Comparison of ENCODE assay signal across 20 cellular contexts in genomic region chr1:170669036-170669435, GRCh38. TPM values are rescaled to one million over a fixed set of nuclear protein-coding genes. Genes with fewer than 3 reads are reported as not detected.
A peak's percentile ranks its signal among the peaks of the same experiment; 100 is the strongest.
DNase-seq lines count a peak whose midpoint lies in the region; ATAC-seq and TF ChIP-seq lines count a peak whose summit lies in the region.
"Had no signal": no experiment of that assay in that cellular context is flagged by ENCODE, and none has a peak within 500 bp of the region (broad histone marks: within the 10 kb centered on the region; RNA-seq: fewer than 3 reads in every experiment).

No MANE protein-coding gene starts in this region.

- TF ChIP-seq CTCF in breast epithelium (IDR thresholded peaks at IDR 0.05): no peak
- no peak for TF ChIP-seq CTCF in MCF 10A (IDR thresholded peaks at IDR 0.05; ENCODE audit: unreplicated experiment)
- TF ChIP-seq CTCF in esophagus muscularis mucosa (IDR thresholded peaks at IDR 0.05): no peak
- no peak for TF ChIP-seq CTCF in osteoblast (IDR thresholded peaks at IDR 0.05; ENCODE audit: extremely low read depth, low read depth, low read length)
- no peak for TF ChIP-seq CTCF in uterus (IDR thresholded peaks at IDR 0.05)
- TF ChIP-seq CTCF in dorsolateral prefrontal cortex (IDR thresholded peaks at IDR 0.05 in 54 of 56, conservative IDR thresholded peaks at IDR 0.05 in 2 of 56; ENCODE audit: low read depth in 1 of 56, partially characterized antibody in 56 of 56): no peak

- WGBS in esophagus muscularis mucosa: 44% methylated on average over 7 of the region's 9 CpGs

- no peak overlapping the region for H3K27ac Mint-ChIP-seq in MCF 10A (ENCODE audit: low read depth, unreplicated experiment)
- H3K27ac Mint-ChIP-seq: CD4-positive, alpha-beta memory T cell; memory B cell had no signal

- H3K36me3 Mint-ChIP-seq in MCF 10A (ENCODE audit: insufficient read depth, unreplicated experiment): no peaks in the 10 kb centered on the region
- H3K36me3 Mint-ChIP-seq: memory B cell had no signal

- H3K27me3 ChIP-seq in breast epithelium (peaks cover 0 to 3% of the 10 kb centered on the region in 2 donors), esophagus muscularis mucosa (peaks cover 0 to 86% (median 42%) of the 10 kb centered on the region in 4 donors), osteoblast (ENCODE audit: insufficient read depth, low read length) (no peaks in the 10 kb centered on the region), uterus (no peaks in the 10 kb centered on the region), dorsolateral prefrontal cortex (peaks cover 0 to 95% (median 31%) of the 10 kb centered on the region in 45 donors)

- no peak overlapping the region for H2AFZ ChIP-seq in osteoblast (ENCODE audit: low read length)
- H2AFZ ChIP-seq: PC-9 had no signal

- POLR2A ChIA-PET in MCF 10A (lab: Yijun Ruan, JAX): no interaction called here

- H3K4me2 ChIP-seq in osteoblast (ENCODE audit: insufficient read depth, low read length): peak overlapping the region; percentile 98
- H3K4me2 ChIP-seq: PC-9 had no signal

- H3K27ac ChIP-seq in breast epithelium: peak overlapping the region; percentile 17 to 90
- H3K27ac ChIP-seq in esophagus muscularis mucosa (replicated peaks in 1 of 4): no peak overlapping the region
- H3K27ac ChIP-seq in osteoblast (ENCODE audit: low read depth, low read length): peak overlapping the region; percentile 94
- H3K27ac ChIP-seq in uterus: peak overlapping the region; percentile 95 to 99
- peak overlapping the region in 16 of 59 donors; percentile 4 to 90 (median 44) for H3K27ac ChIP-seq in dorsolateral prefrontal cortex
- H3K27ac ChIP-seq: PC-9, sigmoid colon, upper lobe of left lung had no signal

- BruUV-seq in MCF 10A (replicated peaks; lab: Mats Ljungman, UMichigan): no TSS peak

- intact Hi-C loops in breast epithelium (cut with DNase I; ENCODE audit: low total_unique reads): no loop called here
- intact Hi-C loops in MCF 10A (cut with micrococcal nuclease): no loop called here
- intact Hi-C loops in esophagus muscularis mucosa (cut with DNase I): loop anchor here (10.0 kb wide), 1 partner anchor 734 kb away; no protein-coding TSS in a partner anchor
- intact Hi-C loops in uterus (cut with DNase I; ENCODE audit: low total_unique reads): no loop called here
- intact Hi-C loops in dorsolateral prefrontal cortex (cut with DNase I): loop anchor here in 1 of 2 donors (10.0 kb wide), 1 partner anchor 134 kb away; the partner anchor contains the start of gene GORAB

- no peak for ATAC-seq in GM21360 (IDR thresholded peaks at IDR 0.05; ENCODE audit: unreplicated experiment)
- no peak for ATAC-seq in GM18498 (IDR thresholded peaks at IDR 0.05; ENCODE audit: unreplicated experiment)
- ATAC-seq: activated naive CD4-positive, alpha-beta T cell treated with anti-CD3 and anti-CD28 coated beads, Interleukin-2, amount 50 U/mL, for 72 hours had no signal

- H3K4me3 Mint-ChIP-seq in MCF 10A (ENCODE audit: unreplicated experiment): no peak overlapping the region
- H3K4me3 Mint-ChIP-seq: memory B cell had no signal

- no peak for TF ChIP-seq POLR2A in breast epithelium (IDR thresholded peaks at IDR 0.05)
- TF ChIP-seq POLR2A in esophagus muscularis mucosa (IDR thresholded peaks at IDR 0.05; ENCODE audit: low read depth): no peak
- no peak for TF ChIP-seq POLR2A in uterus (IDR thresholded peaks at IDR 0.05)

- H3K4me1 ChIP-seq in breast epithelium: no peaks in the 10 kb centered on the region
- H3K4me1 ChIP-seq in esophagus muscularis mucosa: peaks cover 11 to 26% (median 22%) of the 10 kb centered on the region in 4 donors
- H3K4me1 ChIP-seq in osteoblast (ENCODE audit: insufficient read depth, low read length): peaks cover 53% of the 10 kb centered on the region
- H3K4me1 ChIP-seq in uterus: peaks cover 0 to 4% of the 10 kb centered on the region in 2 donors

- CTCF ChIA-PET in MCF 10A (lab: Yijun Ruan, JAX): no interaction called here

- DNase-seq in breast epithelium (ENCODE audit: low spot score in 2 of 2) (no peak), MCF 10A (ENCODE audit: unreplicated experiment) (no peak), esophagus muscularis mucosa (ENCODE audit: extremely low spot score) (peak; percentile 80), osteoblast (ENCODE audit: insufficient read length, low spot score, missing footprints) (no peak), uterus (no peak), dorsolateral prefrontal cortex (no peak)
- DNase-seq: 8988T; activated CD4-positive, alpha-beta T cell treated with anti-CD3 and anti-CD28 coated beads, Interleukin-2, amount 50 U/mL, for 4 hours; activated T-cell treated with anti-CD3 and anti-CD28 coated beads, Interleukin-2, amount 50 U/mL, for 1 hour; CD4-positive, alpha-beta memory T cell; DMS79 treated with DMSO at 0.1 percent for 48 hours; NCI-H748 treated with DMSO at 0.1 percent for 48 hours; PC-9; sigmoid colon had no signal

- H3K9me3 ChIP-seq in breast epithelium: no peaks in the 10 kb centered on the region
- H3K9me3 ChIP-seq in esophagus muscularis mucosa: no peaks in the 10 kb centered on the region
- H3K9me3 ChIP-seq in osteoblast (ENCODE audit: low read depth, low read length): no peaks in the 10 kb centered on the region
- no peaks in the 10 kb centered on the region for H3K9me3 ChIP-seq in uterus
- H3K9me3 ChIP-seq: sigmoid colon, upper lobe of left lung had no signal

- peaks cover 100% of the 10 kb centered on the region for H3K79me2 ChIP-seq in osteoblast (ENCODE audit: insufficient read depth, low read length)

- H3K4me3 ChIP-seq in breast epithelium (peak overlapping the region; percentile 68 to 96 (median 82)), esophagus muscularis mucosa (no peak overlapping the region), osteoblast (ENCODE audit: insufficient read depth, low read length) (no peak overlapping the region), uterus (peak overlapping the region; percentile 68 to 88), dorsolateral prefrontal cortex (peak overlapping the region in 26 of 59 donors; percentile 7 to 74 (median 32))
- H3K4me3 ChIP-seq: PC-9, sigmoid colon had no signal

- H3K9me3 Mint-ChIP-seq in MCF 10A (ENCODE audit: unreplicated experiment): no peaks in the 10 kb centered on the region
- H3K9me3 Mint-ChIP-seq: activated naive CD4-positive, alpha-beta T cell treated with anti-CD3 and anti-CD28 coated beads, Interleukin-2, amount 50 U/mL, for 72 hours; memory B cell; neural crest cell had no signal

- H4K20me1 ChIP-seq in osteoblast (ENCODE audit: insufficient read depth, low read length): no peaks in the 10 kb centered on the region

- TF ChIP-seq EP300 in esophagus muscularis mucosa (IDR thresholded peaks at IDR 0.05): no peak

- H3K4me1 Mint-ChIP-seq in MCF 10A (ENCODE audit: insufficient read depth, unreplicated experiment): no peaks in the 10 kb centered on the region

- no peaks in the 10 kb centered on the region for H3K36me3 ChIP-seq in breast epithelium
- no peaks in the 10 kb centered on the region for H3K36me3 ChIP-seq in esophagus muscularis mucosa
- peaks cover 34% of the 10 kb centered on the region for H3K36me3 ChIP-seq in osteoblast (ENCODE audit: insufficient read depth, low read length)
- no peaks in the 10 kb centered on the region for H3K36me3 ChIP-seq in uterus
- H3K36me3 ChIP-seq: sigmoid colon, upper lobe of left lung had no signal

- peaks cover 9% of the 10 kb centered on the region for H3K27me3 Mint-ChIP-seq in MCF 10A (ENCODE audit: insufficient read depth, unreplicated experiment)

RNA-seq across cellular contexts. Expression of gene PRRX1, which starts 5.1 kb away (rescaled TPM):
- total RNA-seq in breast epithelium (10 to 100 TPM; 48.9 to 75.7 (median 73.1) TPM), MCF 10A (2022) (not detected in 2 replicates), esophagus muscularis mucosa (10 to 100 TPM; 11.6 to 31.2 (median 28.4) TPM), osteoblast (307 and 427 TPM in 2 replicates), uterus (100 to 1,000 TPM in 2 of 4 donors, 10 to 100 TPM in 2; 36.4 to 179 (median 121) TPM), dorsolateral prefrontal cortex (10 to 100 TPM; 10.7 to 40.0 (median 20.3) TPM)
- total RNA-seq: activated naive CD4-positive, alpha-beta T cell treated with anti-CD3 and anti-CD28 coated beads, Interleukin-2, amount 50 U/mL, for 72 hours; CD4-positive, alpha-beta memory T cell; PC-9 had no signal

Comparison
In these comparisons a context has a peak if more than half of its experiments do, and no peak if none do; other contexts are left out.
1. H3K27ac ChIP-seq: peak in breast epithelium (2 of 2), osteoblast (single experiment) and uterus (2 of 2); none in esophagus muscularis mucosa (0 of 4).
2. H3K4me3 ChIP-seq: peak in breast epithelium (3 of 3) and uterus (2 of 2); none in esophagus muscularis mucosa (0 of 4) and osteoblast (single experiment).